Comparison of ENCODE assay signal across 14 cellular contexts in the genomic region with DNA sequence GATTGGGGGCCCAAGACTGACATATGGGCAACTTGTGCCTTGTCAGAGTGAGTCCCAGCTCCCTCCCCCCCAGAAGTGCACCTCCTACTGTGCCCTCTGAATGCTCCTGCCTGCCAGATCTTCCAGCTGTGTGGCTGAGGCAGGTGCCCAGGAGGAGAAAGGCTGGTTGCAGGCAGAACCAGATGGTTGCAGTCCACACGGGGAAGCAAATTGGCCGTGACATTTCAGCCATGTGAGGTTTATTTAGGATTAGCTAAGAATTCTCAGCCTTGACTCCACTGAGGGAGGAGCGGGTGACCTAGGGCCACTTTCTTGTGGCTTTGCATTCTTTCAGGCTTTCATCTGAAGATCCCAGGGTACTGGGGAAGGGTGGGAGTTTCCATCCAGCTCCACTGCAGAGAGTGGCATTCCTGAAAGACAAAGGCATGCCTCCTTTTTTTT. TPM values are rescaled to one million over a fixed set of nuclear protein-coding genes. Genes with fewer than 3 reads are reported as not detected.
A peak's percentile ranks its signal among the peaks of the same experiment; 100 is the strongest.
DNase-seq lines count a peak whose midpoint lies in the region; ATAC-seq and TF ChIP-seq lines count a peak whose summit lies in the region.
"Had no signal": no experiment of that assay in that cellular context is flagged by ENCODE, and none has a peak within 500 bp of the region (broad histone marks: within the 10 kb centered on the region; RNA-seq: fewer than 3 reads in every experiment).

No MANE protein-coding gene starts in this region.

- DNase-seq in DMS 273 (lab: John Stamatoyannopoulos, UW; ENCODE audit: unreplicated experiment) (peak; percentile 92), T-helper 17 cell (no peak), C1 segment of cervical spinal cord (lab: John Stamatoyannopoulos, UW) (no peak), mesothelial cell of epicardium (ENCODE audit: low spot score in 2 of 2, unreplicated experiment in 2 of 2) (no peak)
- no peak for DNase-seq in stimulated activated effector memory CD8-positive, alpha-beta T cell treated with anti-CD3 and anti-CD28 coated beads, Interleukin-12 subunit alpha, Interleukin-12 subunit beta, amount 100 ng/mL, for 72 hours (ENCODE audit: low spot score in 2 of 2)
- DNase-seq: GDM1; MM.1S; stimulated activated CD4-positive, alpha-beta T cell treated with anti-CD3 and anti-CD28 coated beads, Interleukin-2, amount 100 ng/mL, for 48 hours had no signal

- H3K4me1 Mint-ChIP-seq in T-helper 17 cell = peaks cover 42% of the 10 kb centered on the region
- H3K4me1 Mint-ChIP-seq in stimulated activated effector memory CD8-positive, alpha-beta T cell treated with anti-CD3 and anti-CD28 coated beads, Interleukin-12 subunit alpha, Interleukin-12 subunit beta, amount 100 ng/mL, for 72 hours = peaks cover 63% of the 10 kb centered on the region
- H3K4me1 Mint-ChIP-seq in mesothelial cell of epicardium = peaks cover 45% of the 10 kb centered on the region

- H3K4me1 ChIP-seq in Loucy (ENCODE audit: insufficient read depth, low read length, poor library complexity, severe bottlenecking) (peaks cover 64% of the 10 kb centered on the region), mesodermal cell (ENCODE audit: control insufficient read depth, insufficient read depth, low read length, poor library complexity, severe bottlenecking) (peaks cover 42% of the 10 kb centered on the region)

- H4K20me1 ChIP-seq in Loucy (ENCODE audit: insufficient read depth, low read length, poor library complexity, severe bottlenecking) = no peaks in the 10 kb centered on the region

- H3K9me2 ChIP-seq in Loucy (replicated peaks; ENCODE audit: low read depth, low read length) = no peaks in the 10 kb centered on the region

- H3K27me3 ChIP-seq in Loucy (ENCODE audit: insufficient read depth, low read length, poor library complexity, severe bottlenecking) = no peaks in the 10 kb centered on the region

- 41 to 51% methylated on average over 3 of the region's 3 CpGs for WGBS in mesodermal cell (ENCODE audit: insufficient coverage in 2 of 2), 2 experiments

- H3K27ac ChIP-seq in mesodermal cell (ENCODE audit: low read depth, low read length, severe bottlenecking) = peak overlapping the region; percentile 36

- H3K36me3 Mint-ChIP-seq in T-helper 17 cell (ENCODE audit: low read depth) (no peaks in the 10 kb centered on the region), mesothelial cell of epicardium (no peaks in the 10 kb centered on the region)
- peaks cover 4% of the 10 kb centered on the region for H3K36me3 Mint-ChIP-seq in stimulated activated effector memory CD8-positive, alpha-beta T cell treated with anti-CD3 and anti-CD28 coated beads, Interleukin-12 subunit alpha, Interleukin-12 subunit beta, amount 100 ng/mL, for 72 hours

- H2AFZ ChIP-seq in Loucy (ENCODE audit: low read length) = no peak overlapping the region

- H3F3A ChIP-seq in Loucy (ENCODE audit: low read depth) = peaks cover 32% of the 10 kb centered on the region

- peaks cover 74% of the 10 kb centered on the region for H3K79me2 ChIP-seq in Loucy (ENCODE audit: insufficient read depth, low read length)

- H3K4me3 ChIP-seq in Loucy (ENCODE audit: low read length, poor library complexity, severe bottlenecking) (peak overlapping the region; percentile 43), mesodermal cell (ENCODE audit: extremely low read depth, insufficient read depth, low read length, poor library complexity, severe bottlenecking) (no peak overlapping the region)

- ATAC-seq in T-helper 17 cell (no peak), GM21381 (IDR thresholded peaks at IDR 0.05; ENCODE audit: unreplicated experiment) (no peak)
- ATAC-seq in stimulated activated effector memory CD8-positive, alpha-beta T cell treated with anti-CD3 and anti-CD28 coated beads, Interleukin-12 subunit alpha, Interleukin-12 subunit beta, amount 100 ng/mL, for 72 hours = no peak

- peak overlapping the region; percentile 81 for H3K4me2 ChIP-seq in Loucy (ENCODE audit: low read depth, low read length, poor library complexity, severe bottlenecking)

- peak overlapping the region; percentile 83 for H3K9ac ChIP-seq in Loucy (ENCODE audit: low read depth, low read length, poor library complexity, severe bottlenecking)

- H3K9me3 ChIP-seq in Loucy (ENCODE audit: insufficient read depth, low read depth, low read length) = no peaks in the 10 kb centered on the region
- H3K9me3 ChIP-seq in T-helper 17 cell (ENCODE audit: control insufficient read depth, low read length, poor library complexity, severe bottlenecking) = no peaks in the 10 kb centered on the region
- H3K9me3 ChIP-seq in mesodermal cell (ENCODE audit: control insufficient read depth, low read length) = no peaks in the 10 kb centered on the region

- H3K27me3 Mint-ChIP-seq in T-helper 17 cell = no peaks in the 10 kb centered on the region
- H3K27me3 Mint-ChIP-seq in mesothelial cell of epicardium (ENCODE audit: low read depth) = no peaks in the 10 kb centered on the region
- H3K27me3 Mint-ChIP-seq: central memory CD8-positive, alpha-beta T cell had no signal

- no peak overlapping the region for H3K4me3 Mint-ChIP-seq in T-helper 17 cell
- H3K4me3 Mint-ChIP-seq in stimulated activated effector memory CD8-positive, alpha-beta T cell treated with anti-CD3 and anti-CD28 coated beads, Interleukin-12 subunit alpha, Interleukin-12 subunit beta, amount 100 ng/mL, for 72 hours = no peak overlapping the region
- H3K4me3 Mint-ChIP-seq in mesothelial cell of epicardium = no peak overlapping the region
- H3K4me3 Mint-ChIP-seq: central memory CD8-positive, alpha-beta T cell had no signal

- no peaks in the 10 kb centered on the region for H3K9me3 Mint-ChIP-seq in stimulated activated effector memory CD8-positive, alpha-beta T cell treated with anti-CD3 and anti-CD28 coated beads, Interleukin-12 subunit alpha, Interleukin-12 subunit beta, amount 100 ng/mL, for 72 hours
- no peaks in the 10 kb centered on the region for H3K9me3 Mint-ChIP-seq in mesothelial cell of epicardium
- H3K9me3 Mint-ChIP-seq: central memory CD8-positive, alpha-beta T cell had no signal

- peak overlapping the region; percentile 59 for H3K27ac Mint-ChIP-seq in T-helper 17 cell
- H3K27ac Mint-ChIP-seq in stimulated activated effector memory CD8-positive, alpha-beta T cell treated with anti-CD3 and anti-CD28 coated beads, Interleukin-12 subunit alpha, Interleukin-12 subunit beta, amount 100 ng/mL, for 72 hours = no peak overlapping the region
- H3K27ac Mint-ChIP-seq in mesothelial cell of epicardium = no peak overlapping the region

- TF ChIP-seq CTCF in Loucy (conservative IDR thresholded peaks at IDR 0.05; ENCODE audit: low read length) (no peak), mesothelial cell of epicardium (IDR thresholded peaks at IDR 0.05; ENCODE audit: unreplicated experiment) (no peak)

- H3K36me3 ChIP-seq in Loucy (ENCODE audit: insufficient read depth, low read length) (no peaks in the 10 kb centered on the region), mesodermal cell (ENCODE audit: control insufficient read depth, insufficient read depth, low read length) (peaks cover 3% of the 10 kb centered on the region)

RNA-seq across cellular contexts. Expression of gene PEX14, which starts 33.8 kb away (rescaled TPM):
- total RNA-seq in T-helper 17 cell (10 to 100 TPM; 16.0 TPM), mesothelial cell of epicardium (29.7 to 31.4 TPM (median 30.9 TPM) in 3 replicates)
- polyA plus RNA-seq in mesodermal cell (2013, experiment 1 of 2) = 24.7 TPM
- 20.1 TPM for polyA plus RNA-seq in mesodermal cell (2013, experiment 2 of 2)

RNA-seq across cellular contexts. Expression of gene DFFA, which starts 36.2 kb away (rescaled TPM):
- 10 to 100 TPM; 14.6 to 15.1 TPM for total RNA-seq in T-helper 17 cell
- polyA plus RNA-seq in mesodermal cell (2013, experiment 1 of 2) = 33.5 TPM
- polyA plus RNA-seq in mesodermal cell (2013, experiment 2 of 2) = 28.4 TPM
- 51.4 to 54.8 TPM (median 53.0 TPM) in 3 replicates for total RNA-seq in mesothelial cell of epicardium

RNA-seq across cellular contexts. Expression of gene CORT, which starts 58.7 kb away (rescaled TPM):
- total RNA-seq in T-helper 17 cell (under 1 TPM; 0.42 to 0.52 TPM), mesothelial cell of epicardium (0.70 to 0.89 TPM (median 0.83 TPM) in 3 replicates)
- 0.41 TPM for polyA plus RNA-seq in mesodermal cell (2013, experiment 1 of 2)
- 0.56 TPM for polyA plus RNA-seq in mesodermal cell (2013, experiment 2 of 2)
- total RNA-seq: glomerular endothelial cell, SK-MEL-5 had no signal
